14 cellular contexts compared by ENCODE assay signal in the genomic region with DNA sequence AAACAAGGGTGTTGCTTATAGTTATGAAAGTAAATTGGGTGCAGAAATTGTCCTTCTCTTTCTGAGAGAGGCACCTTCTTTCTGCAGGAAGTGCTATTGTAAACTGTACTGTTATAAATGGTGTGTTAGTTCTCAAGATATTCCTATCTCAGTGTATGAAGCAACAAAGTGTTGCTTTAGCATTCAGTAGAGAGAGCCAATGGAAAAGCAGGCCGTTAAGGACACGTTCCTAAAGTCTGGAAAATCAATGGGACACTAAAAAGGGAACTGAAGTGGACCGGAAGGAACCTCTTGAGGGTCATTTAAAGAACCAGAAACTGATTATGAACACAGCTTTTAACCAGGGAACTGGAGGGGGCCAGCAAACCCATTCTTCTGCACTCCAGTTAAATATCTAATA.
"Had no signal": no experiment of that assay in that cellular context is flagged by ENCODE, and none has a peak within 500 bp of the region (broad histone marks: within the 10 kb centered on the region; RNA-seq: fewer than 3 reads in every experiment).

No MANE protein-coding gene starts in this region.

- H3K9me3 ChIP-seq: esophagus muscularis mucosa, right atrium auricular region, suprapubic skin, vagina had no signal

- H3K4me1 ChIP-seq: esophagus muscularis mucosa, suprapubic skin, vagina had no signal

- H3K27ac ChIP-seq: esophagus muscularis mucosa, right atrium auricular region, suprapubic skin, vagina had no signal

- DNase-seq: activated CD4-positive, alpha-beta T cell treated with anti-CD3 and anti-CD28 coated beads, Interleukin-2, amount 50 U/mL, for 48 hours; activated gamma-delta T cell; dermis blood vessel endothelial cell; effector memory CD4-positive, alpha-beta T cell; natural killer cell; nucleus accumbens; trophoblast cell had no signal

- H3K4me3 Mint-ChIP-seq: activated naive CD4-positive, alpha-beta T cell treated with anti-CD3 and anti-CD28 coated beads, Interleukin-2, amount 50 U/mL, for 24 hours; natural killer cell; stimulated activated naive CD8-positive, alpha-beta T cell treated with anti-CD3 and anti-CD28 coated beads, Interleukin-15, Interleukin-2, amounts not matched to agents 100 ng/mL and 50 ng/mL, for 24 hours had no signal

- H3K9me3 Mint-ChIP-seq: activated naive CD4-positive, alpha-beta T cell treated with anti-CD3 and anti-CD28 coated beads, Interleukin-2, amount 50 U/mL, for 24 hours; natural killer cell; stimulated activated naive CD8-positive, alpha-beta T cell treated with anti-CD3 and anti-CD28 coated beads, Interleukin-15, Interleukin-2, amounts not matched to agents 100 ng/mL and 50 ng/mL, for 24 hours had no signal

- ATAC-seq: natural killer cell had no signal

- H3K4me1 Mint-ChIP-seq: activated naive CD4-positive, alpha-beta T cell treated with anti-CD3 and anti-CD28 coated beads, Interleukin-2, amount 50 U/mL, for 24 hours; natural killer cell had no signal

- H3K27ac Mint-ChIP-seq: activated naive CD4-positive, alpha-beta T cell treated with anti-CD3 and anti-CD28 coated beads, Interleukin-2, amount 50 U/mL, for 24 hours; natural killer cell; progenitor cell of endocrine pancreas; stimulated activated naive CD8-positive, alpha-beta T cell treated with anti-CD3 and anti-CD28 coated beads, Interleukin-15, Interleukin-2, amounts not matched to agents 100 ng/mL and 50 ng/mL, for 24 hours had no signal

- H3K4me3 ChIP-seq: esophagus muscularis mucosa, right atrium auricular region, suprapubic skin, vagina had no signal

- H3K27me3 ChIP-seq: esophagus muscularis mucosa, right atrium auricular region, suprapubic skin, vagina had no signal

- H3K27me3 Mint-ChIP-seq: activated naive CD4-positive, alpha-beta T cell treated with anti-CD3 and anti-CD28 coated beads, Interleukin-2, amount 50 U/mL, for 24 hours; progenitor cell of endocrine pancreas; stimulated activated naive CD8-positive, alpha-beta T cell treated with anti-CD3 and anti-CD28 coated beads, Interleukin-15, Interleukin-2, amounts not matched to agents 100 ng/mL and 50 ng/mL, for 24 hours had no signal

- H3K36me3 ChIP-seq: esophagus muscularis mucosa, right atrium auricular region, suprapubic skin, vagina had no signal
